ENCODE assay signal across 1 cellular context in the genomic region with DNA sequence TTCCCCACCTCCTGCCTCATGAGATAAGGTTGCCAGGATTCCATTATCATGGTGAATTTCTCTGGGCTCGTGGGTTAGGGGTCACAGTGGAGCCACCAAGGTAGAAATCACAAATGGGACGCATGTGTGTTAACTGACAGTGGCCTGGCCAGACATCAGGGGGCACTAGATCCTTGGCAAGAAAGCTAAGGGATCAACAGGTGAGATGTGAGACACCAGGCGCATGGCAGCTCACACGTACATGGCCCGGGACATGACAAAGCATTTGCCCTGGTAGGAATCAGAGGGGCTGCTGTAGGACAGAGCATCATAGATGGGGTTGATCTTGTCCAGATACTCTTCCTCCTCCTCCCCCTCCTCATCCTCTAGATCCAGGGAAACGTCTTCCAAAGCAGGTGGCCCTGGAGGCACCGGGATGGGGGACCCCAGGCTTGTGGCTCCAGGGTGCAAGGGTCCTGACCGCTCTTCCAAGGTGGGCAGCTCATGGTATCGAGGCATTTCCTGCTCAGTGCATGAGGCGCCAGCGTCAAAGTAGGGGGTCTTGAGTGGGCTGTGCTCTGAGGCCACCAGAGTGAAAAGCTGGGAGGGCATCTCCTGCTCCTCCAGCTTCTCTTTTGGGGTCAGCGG.
TF ChIP-seq lines count a peak whose summit lies in the region.

No MANE protein-coding gene starts in this region.

TF ChIP-seq in H1, 55 proteins besides CTCF, POLR2A, EP300 and RAD21:
- TF ChIP-seq BACH1 (IDR thresholded peaks at IDR 0.05; ENCODE audit: low read length) (no peak), TAF1 (IDR thresholded peaks at IDR 0.05; ENCODE audit: low read depth, low read length) (no peak), SP1 (IDR thresholded peaks at IDR 0.05; ENCODE audit: low read depth, low read length) (no peak), CBX5 (IDR thresholded peaks at IDR 0.05; ENCODE audit: low read depth, low read length) (no peak), SRF (IDR thresholded peaks at IDR 0.05; ENCODE audit: low read depth, low read length) (no peak), EGR1 (IDR thresholded peaks at IDR 0.05; ENCODE audit: borderline replicate concordance, low read depth, low read length) (no peak), RNF2 (IDR thresholded peaks at IDR 0.05; ENCODE audit: borderline replicate concordance, low read depth, low read length, missing control alignments, poor library complexity, severe bottlenecking) (no peak), JUN (IDR thresholded peaks at IDR 0.05; ENCODE audit: low read depth, low read length) (no peak)
